Comparison of ENCODE assay signal across 1 cellular context in the genomic region with DNA sequence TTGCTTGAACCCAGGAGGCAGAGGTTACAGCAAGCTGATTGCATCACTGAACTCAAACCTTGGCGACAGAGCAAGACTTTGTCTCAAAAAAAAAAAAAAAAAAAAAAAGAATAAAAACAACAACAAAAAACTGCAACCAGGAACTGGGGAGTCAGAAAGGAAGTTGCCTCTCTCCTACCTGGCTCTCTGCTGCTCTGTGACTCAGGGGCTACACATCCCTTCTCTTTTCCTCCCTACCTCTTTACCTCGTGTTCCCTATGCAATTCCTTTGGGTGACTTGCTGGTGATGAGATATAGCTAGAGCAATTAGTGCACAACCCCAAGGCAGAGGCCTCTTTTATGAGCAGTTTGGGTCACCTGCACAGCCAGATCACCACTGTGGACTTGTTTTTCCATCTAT.
TF ChIP-seq lines count a peak whose summit lies in the region.

No MANE protein-coding gene starts in this region.

TF ChIP-seq in HepG2, 621 proteins besides CTCF, POLR2A, EP300 and RAD21 (continued from another document):
- TF ChIP-seq JUND (CRISPR knock-in tag; IDR thresholded peaks at IDR 0.05) (no peak), HNF4A (CRISPR knock-in tag; IDR thresholded peaks at IDR 0.05) (no peak), KLF11 (CRISPR knock-in tag; IDR thresholded peaks at IDR 0.05) (no peak), FOXC1 (CRISPR knock-in tag; IDR thresholded peaks at IDR 0.05; ENCODE audit: borderline replicate concordance) (no peak), TOPORS (CRISPR knock-in tag; IDR thresholded peaks at IDR 0.05) (no peak), MIER3 (CRISPR knock-in tag; IDR thresholded peaks at IDR 0.05; ENCODE audit: borderline replicate concordance) (no peak), FIP1L1 (IDR thresholded peaks at IDR 0.05; ENCODE audit: borderline replicate concordance, insufficient read depth, low read depth, low read length) (no peak), KDM5B (CRISPR knock-in tag; IDR thresholded peaks at IDR 0.05; ENCODE audit: borderline replicate concordance) (no peak), PCBP2 (optimal IDR thresholded peaks at IDR 0.05; ENCODE audit: low read depth, low read length, poor library complexity, severe bottlenecking) (no peak), ARHGAP35 (CRISPR knock-in tag; IDR thresholded peaks at IDR 0.05; ENCODE audit: borderline replicate concordance) (no peak), ZBTB3 (CRISPR knock-in tag; IDR thresholded peaks at IDR 0.05; ENCODE audit: borderline replicate concordance, low read depth) (no peak)
